In the genomic region with DNA sequence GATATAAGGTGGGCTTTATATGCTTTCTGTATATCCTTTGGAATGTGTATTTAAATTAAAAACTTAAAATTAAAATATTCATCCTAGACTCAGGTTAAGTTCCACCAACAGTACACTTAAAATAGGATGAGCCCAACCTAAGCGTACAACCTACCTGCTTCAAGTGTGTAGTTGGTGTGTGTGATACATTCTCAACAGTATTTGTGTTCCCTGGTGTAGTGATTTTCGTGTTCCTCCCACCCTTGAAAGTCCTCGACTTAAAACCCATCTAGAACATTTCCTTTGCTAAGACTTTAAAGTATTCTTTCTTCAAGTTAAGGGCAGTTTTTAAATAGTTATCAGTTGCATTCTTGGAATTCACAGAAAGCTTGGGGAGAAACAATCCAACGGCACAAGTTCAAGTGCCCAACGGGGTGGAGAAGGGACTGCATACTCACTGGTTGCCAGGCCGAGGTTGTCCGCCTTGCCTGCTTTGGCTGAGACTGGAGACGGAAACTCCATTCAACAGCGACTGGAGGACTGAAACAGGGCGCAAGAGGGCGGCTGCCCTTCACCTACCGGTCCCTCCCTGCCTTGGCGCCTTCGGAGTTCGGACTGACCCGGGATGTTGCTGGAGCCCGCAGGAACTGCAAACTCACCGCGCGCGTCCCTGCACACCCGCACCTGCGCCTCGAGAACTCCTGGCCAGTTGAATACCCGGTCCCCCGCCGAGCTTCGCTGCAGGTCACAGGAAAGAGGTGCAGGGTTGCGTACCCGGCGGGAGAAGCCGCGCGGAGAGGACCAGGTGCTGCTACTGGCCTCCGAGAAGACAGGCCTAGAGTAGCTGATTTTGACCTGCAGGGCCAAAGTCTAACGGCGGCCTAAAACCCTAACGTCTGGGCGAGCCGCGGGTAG, we compare ENCODE assay signal across 1 cellular context.
TF ChIP-seq lines count a peak whose summit lies in the region.

No MANE protein-coding gene starts in this region.

TF ChIP-seq in endothelial cell of umbilical vein, 7 proteins besides CTCF, POLR2A, EP300 and RAD21:
- TF ChIP-seq EZH2 (IDR thresholded peaks at IDR 0.05; ENCODE audit: borderline replicate concordance, low read depth, low read length, severe bottlenecking), result peak; percentile 42
TF ChIP-seq in endothelial cell of umbilical vein: peak in this region for 1; not testable (repeated sequence) for 6.
